In genomic region chr2:109888414-109888813, GRCh38 we compare ENCODE assay signal across 2 cellular contexts. TPM values are rescaled to one million over a fixed set of nuclear protein-coding genes. Genes with fewer than 3 reads are reported as not detected.
"Had no signal": no experiment of that assay in that cellular context is flagged by ENCODE, and none has a peak within 500 bp of the region (broad histone marks: within the 10 kb centered on the region; RNA-seq: fewer than 3 reads in every experiment).

No MANE protein-coding gene starts in this region.

RNA-seq across cellular contexts. Expression of gene LIMS3, which starts 10.1 kb away (rescaled TPM):
- total RNA-seq: activated B cell treated with CpG ODN at 0.5 μM for 24 hours; activated CD4-positive, alpha-beta T cell treated with anti-CD3 and anti-CD28 coated beads, Interleukin-2, amount 10 ng/mL, durations not matched to agents 7 days and 5 days had no signal
